Comparison of ENCODE assay signal across 23 cellular contexts in genomic region chr3:51798561-51798960, GRCh38. TPM values are rescaled to one million over a fixed set of nuclear protein-coding genes. Genes with fewer than 3 reads are reported as not detected.
DNase-seq lines count a peak whose midpoint lies in the region; ATAC-seq, FAIRE-seq and TF ChIP-seq lines count a peak whose summit lies in the region.
"Had no signal": no experiment of that assay in that cellular context is flagged by ENCODE, and none has a peak within 500 bp of the region (broad histone marks: within the 10 kb centered on the region; RNA-seq: fewer than 3 reads in every experiment).

No MANE protein-coding gene starts in this region.

- no peak for DNase-seq in GM12891 (ENCODE audit: insufficient read length, low spot score)
- peak; percentile 11 for DNase-seq in astrocyte of the hippocampus (ENCODE audit: low read depth, low spot score)
- DNase-seq in mesendoderm: peak; percentile 94
- no peak for DNase-seq in dermis blood vessel endothelial cell
- no peak for DNase-seq in NCI-H2029 (lab: John Stamatoyannopoulos, UW)
- no peak for DNase-seq in small intestine
- DNase-seq: activated CD8-positive, alpha-beta memory T cell treated with anti-CD3 and anti-CD28 coated beads, Interleukin-2, amount 50 U/mL, for 4 hours; activated naive CD4-positive, alpha-beta T cell treated with Interleukin-2 at 50 U/mL for 16 hours; BE2C; foreskin fibroblast; immature natural killer cell; Kasumi-1; mesenchymal stem cell; NCI-H1694 treated with DMSO at 0.1 percent for 48 hours; stimulated activated naive CD4-positive, alpha-beta T cell had no signal

- H3K4ac ChIP-seq in mesendoderm (ENCODE audit: low read depth, low read length): no peak overlapping the region

- peak overlapping the region; percentile 71 for H3K18ac ChIP-seq in mesendoderm (ENCODE audit: low read length)

- H3K27ac ChIP-seq in mesendoderm (ENCODE audit: low read depth, low read length) (peak overlapping the region; percentile 69), small intestine (ENCODE audit: low read depth in 1 of 2, low read length in 1 of 2) (no peak overlapping the region)
- H3K27ac ChIP-seq: skin epidermis, vagina had no signal

- no peak overlapping the region for H4K8ac ChIP-seq in mesendoderm (ENCODE audit: low read depth, low read length)

- peak overlapping the region; percentile 64 for H2BK5ac ChIP-seq in mesendoderm (ENCODE audit: low read length)

- peak overlapping the region; percentile 67 for H3K56ac ChIP-seq in mesendoderm (ENCODE audit: low read length)

- H2BK120ac ChIP-seq in mesendoderm (ENCODE audit: low read depth, low read length): no peak overlapping the region

- H3K27me3 ChIP-seq in mesendoderm (ENCODE audit: insufficient read depth, low read length, poor library complexity) (no peaks in the 10 kb centered on the region), small intestine (ENCODE audit: control insufficient read depth in 2 of 2, insufficient read depth in 2 of 2, low read length in 2 of 2) (peaks cover 0 to 4% of the 10 kb centered on the region in 2 donors)
- H3K27me3 ChIP-seq: BE2C, vagina had no signal

- no peak overlapping the region for H4K5ac ChIP-seq in mesendoderm (ENCODE audit: low read length)

- no peaks in the 10 kb centered on the region for H3K79me1 ChIP-seq in mesendoderm (ENCODE audit: low read length)

- no peak overlapping the region for H3K23ac ChIP-seq in mesendoderm (ENCODE audit: low read length)

- H3K4me3 ChIP-seq in mesendoderm (ENCODE audit: low read length) (no peak overlapping the region), small intestine (ENCODE audit: low read depth in 1 of 2, low read length in 2 of 2) (no peak overlapping the region)
- H3K4me3 ChIP-seq: skin epidermis, vagina had no signal

- H3K4me2 ChIP-seq in mesendoderm (ENCODE audit: low read length): no peak overlapping the region

- peak overlapping the region; percentile 61 for H3K9ac ChIP-seq in mesendoderm (ENCODE audit: low read length)

- ATAC-seq in HG03097 (IDR thresholded peaks at IDR 0.05; ENCODE audit: low FRiP score, unreplicated experiment): no peak
- ATAC-seq: activated CD4-positive, CD25-positive, alpha-beta regulatory T cell treated with anti-CD3 and anti-CD28 coated beads, Interleukin-2, amount 50 U/mL, for 24 hours had no signal

- TF ChIP-seq EP300 in Ishikawa (IDR thresholded peaks at IDR 0.05; ENCODE audit: borderline replicate concordance): no peak

- FAIRE-seq in GM12891 (lab: Jason Lieb, UNC) (peak; percentile 43), small intestine (lab: Jason Lieb, UNC) (no peak)
- FAIRE-seq: H54, RCC 7860 had no signal

- no peak for TF ChIP-seq RAD21 in Ishikawa (IDR thresholded peaks at IDR 0.05; ENCODE audit: low read depth)

- H3K9me3 ChIP-seq in small intestine (ENCODE audit: control insufficient read depth, low read depth): no peaks in the 10 kb centered on the region
- H3K9me3 ChIP-seq: BE2C, vagina had no signal

- H3K4me1 ChIP-seq in mesendoderm (ENCODE audit: control insufficient read depth, low read depth, low read length): peaks cover 11% of the 10 kb centered on the region
- H3K4me1 ChIP-seq in small intestine (ENCODE audit: control insufficient read depth in 2 of 2, insufficient read depth in 1 of 2, low read depth in 1 of 2, low read length in 1 of 2): no peaks in the 10 kb centered on the region
- H3K4me1 ChIP-seq: BE2C, vagina had no signal

- TF ChIP-seq POLR2A in GM12891 (IDR thresholded peaks at IDR 0.05; ENCODE audit: low read depth, low read length): no peak

- no peaks in the 10 kb centered on the region for H3K36me3 ChIP-seq in mesendoderm (ENCODE audit: control insufficient read depth, insufficient read depth, low read length)
- H3K36me3 ChIP-seq in small intestine (ENCODE audit: control insufficient read depth in 2 of 2, insufficient read depth in 2 of 2, low read length in 2 of 2): no peaks in the 10 kb centered on the region
- H3K36me3 ChIP-seq: BE2C, vagina had no signal

- peaks cover 2% of the 10 kb centered on the region for H3K79me2 ChIP-seq in mesendoderm (ENCODE audit: control insufficient read depth, insufficient read depth, low read length)

- H2BK15ac ChIP-seq in mesendoderm (replicated peaks; ENCODE audit: low read depth): no peak overlapping the region

- no peak overlapping the region for H2AK5ac ChIP-seq in mesendoderm (ENCODE audit: low read length)

- no CpG with 5 or more reads among the region's 1 CpG for WGBS in mesendoderm (ENCODE audit: extremely low coverage, insufficient coverage, low lambda C conversion rate)
- 0 to 21% (median 10%) methylated on average over 1 of the region's 1 CpG for WGBS in small intestine, 3 donors

TF ChIP-seq in GM12891, 5 proteins besides CTCF, POLR2A, EP300 and RAD21:
- TF ChIP-seq PAX5 (IDR thresholded peaks at IDR 0.05; ENCODE audit: insufficient read depth, low read length, severe bottlenecking) (no peak), POLR2AphosphoS5 (IDR thresholded peaks at IDR 0.05; ENCODE audit: low read depth, low read length) (no peak), POU2F2 (IDR thresholded peaks at IDR 0.05; ENCODE audit: low read depth, low read length) (no peak), TAF1 (IDR thresholded peaks at IDR 0.05; ENCODE audit: low read depth, low read length) (no peak), SPI1 (IDR thresholded peaks at IDR 0.05; ENCODE audit: low read depth, low read length) (no peak)

TF ChIP-seq in Ishikawa, 13 proteins besides CTCF, POLR2A, EP300 and RAD21:
- no peak for TF ChIP-seq TEAD4 (IDR thresholded peaks at IDR 0.05)
- TF ChIP-seq CEBPB (IDR thresholded peaks at IDR 0.05): no peak
- peak; percentile 81 for TF ChIP-seq USF1 (IDR thresholded peaks at IDR 0.05)
- TF ChIP-seq ZBTB7A (IDR thresholded peaks at IDR 0.05; ENCODE audit: low read depth): no peak
- no peak for TF ChIP-seq YY1 (IDR thresholded peaks at IDR 0.05; ENCODE audit: low read depth)
- no peak for TF ChIP-seq TCF12 (IDR thresholded peaks at IDR 0.05; ENCODE audit: low read depth)

RNA-seq across cellular contexts. Expression of gene IQCF6, which starts 19.5 kb away (rescaled TPM):
- not detected for polyA plus RNA-seq in GM12891 (2012; ENCODE audit: low read depth, missing spikeins)
- polyA plus RNA-seq in mesendoderm (2013, experiment 1 of 2): not detected
- not detected for polyA plus RNA-seq in mesendoderm (2013, experiment 2 of 2)
- not detected in 2 replicates for total RNA-seq in dermis blood vessel endothelial cell
- not detected for polyA plus RNA-seq in small intestine
- total RNA-seq: T-helper 1 cell treated with Interleukin-12 subunit alpha and Interleukin-12 subunit beta and Interleukin-4 antibody, amounts not matched to agents 30 ng/mL and 1 ng/mL, for 36 hours; vagina had no signal
- polyA plus RNA-seq: immature natural killer cell had no signal

Comparison
In these comparisons a context has a peak if more than half of its experiments do, and no peak if none do; other contexts are left out.
1. DNase-seq: peak in astrocyte of the hippocampus (single experiment) and mesendoderm (single experiment); none in GM12891 (single experiment), dermis blood vessel endothelial cell (single experiment), NCI-H2029 (single experiment) and small intestine (single experiment).